8 cellular contexts compared by ENCODE assay signal in genomic region chr12:79690606-79691298, GRCh38. TPM values are rescaled to one million over a fixed set of nuclear protein-coding genes. Genes with fewer than 3 reads are reported as not detected.
DNase-seq lines count a peak whose midpoint lies in the region; ATAC-seq and TF ChIP-seq lines count a peak whose summit lies in the region.

A gene with protein sequence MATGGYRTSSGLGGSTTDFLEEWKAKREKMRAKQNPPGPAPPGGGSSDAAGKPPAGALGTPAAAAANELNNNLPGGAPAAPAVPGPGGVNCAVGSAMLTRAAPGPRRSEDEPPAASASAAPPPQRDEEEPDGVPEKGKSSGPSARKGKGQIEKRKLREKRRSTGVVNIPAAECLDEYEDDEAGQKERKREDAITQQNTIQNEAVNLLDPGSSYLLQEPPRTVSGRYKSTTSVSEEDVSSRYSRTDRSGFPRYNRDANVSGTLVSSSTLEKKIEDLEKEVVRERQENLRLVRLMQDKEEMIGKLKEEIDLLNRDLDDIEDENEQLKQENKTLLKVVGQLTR (minus strand): TSS chr12:79690964. CDS start chr12:79690244, 720 bp downstream.

- peaks cover 10% of the 10 kb centered on the region; the same call in 1 of the 2 replicates for H3F3A ChIP-seq in SU-DHL-6 (ENCODE audit: insufficient read depth)

- WGBS in liver, result under 1% methylated on average over 94 of the region's 94 CpGs

- H4K20me1 ChIP-seq in SU-DHL-6 (ENCODE audit: low read depth, low read length), result peaks cover 20% of the 10 kb centered on the region

- H3K27me3 ChIP-seq in SU-DHL-6 (ENCODE audit: low read length), result no peaks in the 10 kb centered on the region
- H3K27me3 ChIP-seq in liver (ENCODE audit: control insufficient read depth in 4 of 4, insufficient read depth in 4 of 4, low read length in 3 of 4), result no peaks in the 10 kb centered on the region

- H3K36me3 ChIP-seq in SU-DHL-6 (ENCODE audit: low read length), result 0 out of 2 replicates have a peak, but pooled peaks cover 4% of the 10 kb centered on the region
- H3K36me3 ChIP-seq in liver (ENCODE audit: control insufficient read depth in 4 of 4, insufficient read depth in 3 of 4, low read depth in 1 of 4, low read length in 3 of 4), result no peaks in the 10 kb centered on the region

- H3K27ac ChIP-seq in SU-DHL-6 (ENCODE audit: low read depth, low read length) (peak within 1 kb of the TSS; percentile 69), liver (ENCODE audit: low read depth in 1 of 2, low read length in 2 of 2) (peak within 1 kb of the TSS; percentile 95)

- peak; percentile 11 for DNase-seq in activated naive CD4-positive, alpha-beta T cell treated with Interleukin-2 at 50 U/mL for 16 hours
- no peak for DNase-seq in activated naive CD4-positive, alpha-beta T cell (lab: John Stamatoyannopoulos, UW)
- DNase-seq in HFF-Myc (ENCODE audit: extremely low read depth, low read depth) (no peak), NCI-H1048 (lab: John Stamatoyannopoulos, UW) (peak; percentile 73), dermis blood vessel endothelial cell (peak; percentile 85)
- peak; percentile 43 for DNase-seq in stimulated activated naive CD8-positive, alpha-beta T cell treated with anti-CD3 and anti-CD28 coated beads, Interleukin-15, Interleukin-2, amounts not matched to agents 100 U/mL and 50 U/mL, for 24 hours

- peaks cover 0 to 30% (median 12%) of the 10 kb centered on the region in 4 donors for H3K4me1 ChIP-seq in liver (ENCODE audit: control insufficient read depth in 4 of 4, insufficient read depth in 4 of 4, low read length in 3 of 4)

- no peaks in the 10 kb centered on the region for H3K9me3 ChIP-seq in SU-DHL-6 (ENCODE audit: insufficient read depth, low read length)
- no peaks in the 10 kb centered on the region for H3K9me3 ChIP-seq in liver (ENCODE audit: control insufficient read depth in 4 of 4, low read length in 3 of 4)

- peaks cover 41% of the 10 kb centered on the region for H3K79me2 ChIP-seq in SU-DHL-6 (ENCODE audit: insufficient read depth, low read length)

- peak within 1 kb of the TSS; percentile 87 for H3K9ac ChIP-seq in SU-DHL-6 (ENCODE audit: low read length)
- peak within 1 kb of the TSS; percentile 75 to 87 for H3K9ac ChIP-seq in liver (ENCODE audit: low read depth in 1 of 2, low read length in 2 of 2)

- H3K9me2 ChIP-seq in SU-DHL-6 (replicated peaks; ENCODE audit: insufficient read depth, low read length), result no peaks in the 10 kb centered on the region

- H3K4me3 ChIP-seq in HFF-Myc (replicated peaks; ENCODE audit: low read depth, low read length) (peak within 1 kb of the TSS; percentile 83), SU-DHL-6 (ENCODE audit: insufficient read depth, low read length, poor library complexity, severe bottlenecking) (peak within 1 kb of the TSS; percentile 87), liver (ENCODE audit: low read depth in 1 of 3, low read length in 3 of 3) (peak within 1 kb of the TSS; percentile 87 to 95 (median 93))

- peak within 1 kb of the TSS; percentile 98 for H2AFZ ChIP-seq in SU-DHL-6 (ENCODE audit: low read depth, low read length, severe bottlenecking)

- TF ChIP-seq CTCF in HFF-Myc (IDR thresholded peaks at IDR 0.05; ENCODE audit: low read depth, low read length, missing control alignments), result peak; percentile 8
- TF ChIP-seq CTCF in SU-DHL-6 (IDR thresholded peaks at IDR 0.05; ENCODE audit: insufficient read depth, low read length, poor library complexity, severe bottlenecking), result no peak
- peak; percentile 22 for TF ChIP-seq CTCF in liver (IDR thresholded peaks at IDR 0.05; ENCODE audit: low read depth, low read length, missing input control)

- TF ChIP-seq RAD21 in liver (IDR thresholded peaks at IDR 0.05), result peak; percentile 61 to 63

- peak within 1 kb of the TSS; percentile 76 for H3K4me2 ChIP-seq in SU-DHL-6 (ENCODE audit: low read depth, low read length, poor library complexity, severe bottlenecking)

- peak; percentile 68 for ATAC-seq in stimulated activated naive CD8-positive, alpha-beta T cell treated with anti-CD3 and anti-CD28 coated beads, Interleukin-15, Interleukin-2, amounts not matched to agents 100 U/mL and 50 U/mL, for 24 hours

TF ChIP-seq in liver, 16 proteins besides CTCF, POLR2A, EP300 and RAD21:
- TF ChIP-seq TAF1 (conservative IDR thresholded peaks at IDR 0.05) (peak; percentile 33), ZBTB33 (IDR thresholded peaks at IDR 0.05) (no peak), YY1 (IDR thresholded peaks at IDR 0.05) (peak; percentile 4), SP1 (IDR thresholded peaks at IDR 0.05) (peak; percentile 21), FOXA2 (IDR thresholded peaks at IDR 0.05) (no peak)
- TF ChIP-seq, protein P1, sequence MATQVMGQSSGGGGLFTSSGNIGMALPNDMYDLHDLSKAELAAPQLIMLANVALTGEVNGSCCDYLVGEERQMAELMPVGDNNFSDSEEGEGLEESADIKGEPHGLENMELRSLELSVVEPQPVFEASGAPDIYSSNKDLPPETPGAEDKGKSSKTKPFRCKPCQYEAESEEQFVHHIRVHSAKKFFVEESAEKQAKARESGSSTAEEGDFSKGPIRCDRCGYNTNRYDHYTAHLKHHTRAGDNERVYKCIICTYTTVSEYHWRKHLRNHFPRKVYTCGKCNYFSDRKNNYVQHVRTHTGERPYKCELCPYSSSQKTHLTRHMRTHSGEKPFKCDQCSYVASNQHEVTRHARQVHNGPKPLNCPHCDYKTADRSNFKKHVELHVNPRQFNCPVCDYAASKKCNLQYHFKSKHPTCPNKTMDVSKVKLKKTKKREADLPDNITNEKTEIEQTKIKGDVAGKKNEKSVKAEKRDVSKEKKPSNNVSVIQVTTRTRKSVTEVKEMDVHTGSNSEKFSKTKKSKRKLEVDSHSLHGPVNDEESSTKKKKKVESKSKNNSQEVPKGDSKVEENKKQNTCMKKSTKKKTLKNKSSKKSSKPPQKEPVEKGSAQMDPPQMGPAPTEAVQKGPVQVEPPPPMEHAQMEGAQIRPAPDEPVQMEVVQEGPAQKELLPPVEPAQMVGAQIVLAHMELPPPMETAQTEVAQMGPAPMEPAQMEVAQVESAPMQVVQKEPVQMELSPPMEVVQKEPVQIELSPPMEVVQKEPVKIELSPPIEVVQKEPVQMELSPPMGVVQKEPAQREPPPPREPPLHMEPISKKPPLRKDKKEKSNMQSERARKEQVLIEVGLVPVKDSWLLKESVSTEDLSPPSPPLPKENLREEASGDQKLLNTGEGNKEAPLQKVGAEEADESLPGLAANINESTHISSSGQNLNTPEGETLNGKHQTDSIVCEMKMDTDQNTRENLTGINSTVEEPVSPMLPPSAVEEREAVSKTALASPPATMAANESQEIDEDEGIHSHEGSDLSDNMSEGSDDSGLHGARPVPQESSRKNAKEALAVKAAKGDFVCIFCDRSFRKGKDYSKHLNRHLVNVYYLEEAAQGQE (IDR thresholded peaks at IDR 0.05), result no peak
- TF ChIP-seq, protein P2, sequence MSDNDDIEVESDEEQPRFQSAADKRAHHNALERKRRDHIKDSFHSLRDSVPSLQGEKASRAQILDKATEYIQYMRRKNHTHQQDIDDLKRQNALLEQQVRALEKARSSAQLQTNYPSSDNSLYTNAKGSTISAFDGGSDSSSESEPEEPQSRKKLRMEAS (IDR thresholded peaks at IDR 0.05), result no peak

RNA-seq across cellular contexts. Expression of the gene that starts here (rescaled TPM):
- 141 and 154 TPM in 2 replicates for total RNA-seq in dermis blood vessel endothelial cell
- 10 to 100 TPM; 10.9 to 24.1 TPM for total RNA-seq in liver
- 1 to 10 TPM; 6.1 to 8.9 TPM for polyA plus RNA-seq in liver

Comparison
In these comparisons a context has a peak if more than half of its experiments do, and no peak if none do; other contexts are left out.
1. DNase-seq: peak in activated naive CD4-positive, alpha-beta T cell treated with Interleukin-2 at 50 U/mL for 16 hours (single experiment), NCI-H1048 (single experiment), dermis blood vessel endothelial cell (single experiment) and stimulated activated naive CD8-positive, alpha-beta T cell treated with anti-CD3 and anti-CD28 coated beads, Interleukin-15, Interleukin-2, amounts not matched to agents 100 U/mL and 50 U/mL, for 24 hours (single experiment); none in activated naive CD4-positive, alpha-beta T cell (0 of 4) and HFF-Myc (single experiment).
2. Peak in every context shown above with its lines, with median percentiles within 50 percentile points of each other: H3K4me3 ChIP-seq.